In genomic region chr5:89893546-89893945, GRCh38 we compare ENCODE assay signal across 16 cellular contexts.
DNase-seq lines count a peak whose midpoint lies in the region; ATAC-seq and TF ChIP-seq lines count a peak whose summit lies in the region.
"Had no signal": no experiment of that assay in that cellular context is flagged by ENCODE, and none has a peak within 500 bp of the region (broad histone marks: within the 10 kb centered on the region; RNA-seq: fewer than 3 reads in every experiment).

No MANE protein-coding gene starts in this region.

- BruUV-seq in HCT116 (replicated peaks; lab: Mats Ljungman, UMichigan) = no TSS peak

- no peak overlapping the region for H2AFZ ChIP-seq in HCT116 (ENCODE audit: low read depth, low read length, poor library complexity, severe bottlenecking)

- DNase-seq in HCT116 (ENCODE audit: low read depth, low spot score) (no peak), amniotic epithelial cell (ENCODE audit: low read depth) (peak; percentile 2), choroid plexus epithelial cell (ENCODE audit: low read depth) (peak; percentile 10), NCI-H446 treated with DMSO at 0.1 percent for 48 hours (lab: John Stamatoyannopoulos, UW) (no peak), NCI-H2227 (lab: John Stamatoyannopoulos, UW; ENCODE audit: unreplicated experiment) (no peak)
- DNase-seq: AML-193; Caco-2; Calu3; CD4-positive, alpha-beta T cell; CD8-positive, alpha-beta T cell; DMS79 treated with DMSO at 0.1 percent for 48 hours; GF-D8 had no signal

- intact Hi-C loops in HCT116 (cut with micrococcal nuclease) = no loop called here

- no peaks in the 10 kb centered on the region for H3K79me2 ChIP-seq in HCT116 (ENCODE audit: insufficient read depth, low read length)

- H3K4me3 ChIP-seq in HCT116 (replicated peaks in 1 of 2; ENCODE audit: low read depth in 1 of 2, low read length in 2 of 2) (no peak overlapping the region), choroid plexus epithelial cell (ENCODE audit: low read depth, low read length) (no peak overlapping the region)
- H3K4me3 ChIP-seq: A549; BLaER1 treated with 17β-estradiol and CSF1 and Interleukin-3, amounts not matched to agents 10 nM and 100 nM had no signal

- TF ChIP-seq CTCF in HCT116 (IDR thresholded peaks at IDR 0.05 in 2 of 3, conservative IDR thresholded peaks at IDR 0.05 in 1 of 3; ENCODE audit: borderline replicate concordance in 1 of 3, insufficient read depth in 1 of 3, low read depth in 2 of 3, low read length in 2 of 3) (no peak), choroid plexus epithelial cell (conservative IDR thresholded peaks at IDR 0.05; ENCODE audit: low read depth, low read length) (no peak)

- no peak for TF ChIP-seq RAD21 in HCT116 (IDR thresholded peaks at IDR 0.05; ENCODE audit: low read depth)

- no peak for TF ChIP-seq POLR2A in HCT116 (IDR thresholded peaks at IDR 0.05; ENCODE audit: borderline replicate concordance, extremely low read depth, insufficient read depth, insufficient read length)

- no peak overlapping the region for H3K9ac ChIP-seq in HCT116 (ENCODE audit: low read length)
- H3K9ac ChIP-seq: BLaER1 treated with 17β-estradiol and CSF1 and Interleukin-3, amounts not matched to agents 10 nM and 100 nM had no signal

- no peaks in the 10 kb centered on the region for H3K4me1 ChIP-seq in HCT116 (ENCODE audit: control insufficient read depth in 1 of 2, insufficient read depth in 2 of 2, low read length in 2 of 2)
- H3K4me1 ChIP-seq: A549; BLaER1 treated with 17β-estradiol and CSF1 and Interleukin-3, amounts not matched to agents 10 nM and 100 nM; Caco-2 had no signal

- RAD21 ChIA-PET in HCT116 (lab: Charles Lee; ENCODE audit: low non-redundant PET in 1 of 2, low total read pairs in 2 of 2, uncharacterized antibody in 2 of 2, unreplicated experiment in 2 of 2) = no interaction called here

- no peak overlapping the region for H3K4me2 ChIP-seq in HCT116 (ENCODE audit: low read length)
- H3K4me2 ChIP-seq: A549; BLaER1 treated with 17β-estradiol and CSF1 and Interleukin-3, amounts not matched to agents 10 nM and 100 nM had no signal

- H3K9me2 ChIP-seq in HCT116 (ENCODE audit: insufficient read depth) = no peaks in the 10 kb centered on the region

- H4K20me1 ChIP-seq in HCT116 (ENCODE audit: insufficient read depth) = no peaks in the 10 kb centered on the region
- H4K20me1 ChIP-seq: BLaER1 treated with 17β-estradiol and CSF1 and Interleukin-3, amounts not matched to agents 10 nM and 100 nM had no signal

- H3K27me3 ChIP-seq in HCT116 (ENCODE audit: insufficient read depth, low read length) = no peaks in the 10 kb centered on the region
- H3K27me3 ChIP-seq: BLaER1 treated with 17β-estradiol and CSF1 and Interleukin-3, amounts not matched to agents 10 nM and 100 nM had no signal

- ATAC-seq in HCT116 = no peak
- ATAC-seq: A549; CD8-positive, alpha-beta T cell had no signal

- H3K27ac ChIP-seq in HCT116 (ENCODE audit: low read depth, low read length) = no peak overlapping the region
- H3K27ac ChIP-seq: 22Rv1; A549; BLaER1 treated with 17β-estradiol and CSF1 and Interleukin-3, amounts not matched to agents 10 nM and 100 nM; C4-2B had no signal

- POLR2A ChIA-PET in HCT116 (lab: Charles Lee) = no interaction called here

- CTCF ChIA-PET in HCT116 (lab: Charles Lee) = no interaction called here

- no peaks in the 10 kb centered on the region for H3K36me3 ChIP-seq in HCT116 (ENCODE audit: control insufficient read depth in 1 of 2, insufficient read depth in 2 of 2, low read length in 2 of 2)

- no peaks in the 10 kb centered on the region for H3K9me3 ChIP-seq in HCT116 (ENCODE audit: control insufficient read depth in 1 of 2, insufficient read depth in 1 of 2, low read depth in 1 of 2, low read length in 2 of 2)
- H3K9me3 ChIP-seq: A549 had no signal

TF ChIP-seq in HCT116, 20 proteins besides CTCF, POLR2A, EP300 and RAD21:
- TF ChIP-seq ZNF274 (IDR thresholded peaks at IDR 0.05; ENCODE audit: low read depth, low read length) = no peak
- TF ChIP-seq CBX3 (IDR thresholded peaks at IDR 0.05; ENCODE audit: low read depth) = peak; percentile 65; the same call in 1 of the 2 replicates

Comparison
In these comparisons a context has a peak if more than half of its experiments do, and no peak if none do; other contexts are left out.
1. DNase-seq: peak in amniotic epithelial cell (single experiment) and choroid plexus epithelial cell (single experiment); none in HCT116 (single experiment), NCI-H446 treated with DMSO at 0.1 percent for 48 hours (single experiment) and NCI-H2227 (single experiment).